Comparison of ENCODE assay signal across 13 cellular contexts in the genomic region with DNA sequence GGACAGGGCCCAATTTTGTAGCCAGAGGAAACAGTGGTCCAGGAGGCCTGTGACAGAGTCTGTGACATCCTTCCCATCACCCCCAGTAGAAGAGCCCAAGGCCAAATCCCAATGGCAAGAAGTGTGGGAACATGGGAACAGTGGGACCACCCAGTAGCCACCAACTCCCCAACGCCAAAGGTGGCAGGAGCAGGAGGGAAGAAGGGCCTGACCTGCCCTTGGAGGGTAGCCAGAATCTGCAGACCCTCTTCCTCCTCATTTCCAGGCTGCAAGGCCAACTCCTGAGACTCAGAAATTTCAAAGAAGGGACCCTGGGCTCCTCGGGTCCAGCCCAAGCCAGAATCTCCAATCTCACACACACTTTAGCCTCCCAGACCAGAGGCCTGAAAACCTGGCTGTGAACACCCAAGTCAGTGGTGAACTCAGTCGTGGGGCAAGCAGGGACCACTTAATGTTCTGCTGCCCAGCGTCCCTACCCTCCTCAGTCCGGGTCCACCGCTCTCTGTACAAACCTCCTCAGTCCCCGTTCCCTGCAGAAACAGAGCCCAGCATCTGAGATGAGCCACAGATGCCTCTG. TPM values are rescaled to one million over a fixed set of nuclear protein-coding genes. Genes with fewer than 3 reads are reported as not detected.
"Had no signal": no experiment of that assay in that cellular context is flagged by ENCODE, and none has a peak within 500 bp of the region (broad histone marks: within the 10 kb centered on the region; RNA-seq: fewer than 3 reads in every experiment).

No MANE protein-coding gene starts in this region.

- H3K9me3 Mint-ChIP-seq: activated CD4-positive, alpha-beta T cell treated with anti-CD3 and anti-CD28 coated beads, Interleukin-2, amount 10 ng/mL, durations not matched to agents 24 days and 14 days; activated naive CD8-positive, alpha-beta T cell treated with anti-CD3 and anti-CD28 coated beads for 36 hours; activated T-cell treated with anti-CD3 and anti-CD28 coated beads, Interleukin-2, amount 50 U/mL, for 24 hours; natural killer cell treated with Interleukin-12 subunit alpha and Interleukin-12 subunit beta and Interleukin-15 and Interleukin-18, amount 100 ng/mL, for 72 hours; T-helper 1 cell treated with Interleukin-12 subunit alpha and Interleukin-12 subunit beta and Interleukin-4 antibody, amounts not matched to agents 30 μg/mL and 1 μg/mL, for 36 hours; WTC11 had no signal

- H3K4me3 Mint-ChIP-seq: activated CD4-positive, alpha-beta T cell treated with anti-CD3 and anti-CD28 coated beads, Interleukin-2, amount 10 ng/mL, durations not matched to agents 24 days and 14 days; activated naive CD8-positive, alpha-beta T cell treated with anti-CD3 and anti-CD28 coated beads for 36 hours; activated T-cell treated with anti-CD3 and anti-CD28 coated beads, Interleukin-2, amount 50 U/mL, for 24 hours; natural killer cell treated with Interleukin-12 subunit alpha and Interleukin-12 subunit beta and Interleukin-15 and Interleukin-18, amount 100 ng/mL, for 72 hours; T-helper 1 cell treated with Interleukin-12 subunit alpha and Interleukin-12 subunit beta and Interleukin-4 antibody, amounts not matched to agents 30 μg/mL and 1 μg/mL, for 36 hours; WTC11 had no signal

- H3K9me3 ChIP-seq: tibial artery had no signal

- H3K4me1 Mint-ChIP-seq: activated naive CD8-positive, alpha-beta T cell treated with anti-CD3 and anti-CD28 coated beads for 36 hours had no signal

- H3K4me3 ChIP-seq: tibial artery had no signal

- H3K27me3 ChIP-seq: tibial artery had no signal

- FAIRE-seq: bronchial epithelial cell, colon had no signal

- ATAC-seq: natural killer cell treated with Interleukin-12 subunit alpha and Interleukin-12 subunit beta and Interleukin-15 and Interleukin-18, amount 100 ng/mL, for 72 hours; WTC11 had no signal

- DNase-seq: activated CD4-positive, alpha-beta T cell treated with anti-CD3 and anti-CD28 coated beads, Interleukin-2, amount 10 ng/mL, durations not matched to agents 24 days and 14 days; activated gamma-delta T cell; activated naive CD8-positive, alpha-beta T cell treated with anti-CD3 and anti-CD28 coated beads for 36 hours; activated T-cell treated with anti-CD3 and anti-CD28 coated beads, Interleukin-2, amount 50 U/mL, for 24 hours; effector CD8-positive, alpha-beta T cell; hypothalamus; mammary epithelial cell had no signal

- H3K27ac Mint-ChIP-seq: activated CD4-positive, alpha-beta T cell treated with anti-CD3 and anti-CD28 coated beads, Interleukin-2, amount 10 ng/mL, durations not matched to agents 24 days and 14 days; activated naive CD8-positive, alpha-beta T cell treated with anti-CD3 and anti-CD28 coated beads for 36 hours; activated T-cell treated with anti-CD3 and anti-CD28 coated beads, Interleukin-2, amount 50 U/mL, for 24 hours; natural killer cell treated with Interleukin-12 subunit alpha and Interleukin-12 subunit beta and Interleukin-15 and Interleukin-18, amount 100 ng/mL, for 72 hours; T-helper 1 cell treated with Interleukin-12 subunit alpha and Interleukin-12 subunit beta and Interleukin-4 antibody, amounts not matched to agents 30 μg/mL and 1 μg/mL, for 36 hours; WTC11 had no signal

- H3K36me3 Mint-ChIP-seq: activated naive CD8-positive, alpha-beta T cell treated with anti-CD3 and anti-CD28 coated beads for 36 hours; natural killer cell treated with Interleukin-12 subunit alpha and Interleukin-12 subunit beta and Interleukin-15 and Interleukin-18, amount 100 ng/mL, for 72 hours; WTC11 had no signal

- H3K27ac ChIP-seq: tibial artery had no signal

RNA-seq across cellular contexts. Expression of a gene that starts 6.2 kb away (rescaled TPM):
- total RNA-seq: activated naive CD8-positive, alpha-beta T cell treated with anti-CD3 and anti-CD28 coated beads for 36 hours; natural killer cell treated with Interleukin-12 subunit alpha and Interleukin-12 subunit beta and Interleukin-15 and Interleukin-18, amount 100 ng/mL, for 72 hours had no signal

RNA-seq across cellular contexts. Expression of a gene that starts 38.9 kb away (rescaled TPM):
- total RNA-seq: activated CD4-positive, alpha-beta T cell treated with anti-CD3 and anti-CD28 coated beads, Interleukin-2, amount 10 ng/mL, durations not matched to agents 24 days and 14 days had no signal
